8 cellular contexts compared by ENCODE assay signal in the genomic region with DNA sequence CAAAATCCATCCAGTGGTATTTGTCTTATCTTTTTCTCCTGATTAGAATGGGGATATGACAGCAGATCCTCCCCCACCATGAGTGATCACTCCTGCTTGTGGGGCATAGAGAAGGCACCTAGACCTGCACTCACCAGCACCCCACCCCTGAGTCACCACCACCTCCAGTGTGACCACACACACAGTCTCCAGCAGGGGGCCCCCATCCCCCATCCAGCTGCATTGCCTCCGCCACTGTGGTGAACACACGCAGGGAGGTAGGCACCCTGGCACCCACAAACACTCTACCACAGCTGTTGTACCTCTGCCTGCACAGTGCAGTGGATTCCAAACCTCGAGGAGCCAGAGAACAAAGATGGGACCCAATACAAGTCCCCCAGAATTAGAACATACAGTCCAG. TPM values are rescaled to one million over a fixed set of nuclear protein-coding genes. Genes with fewer than 3 reads are reported as not detected.
DNase-seq lines count a peak whose midpoint lies in the region; ATAC-seq and TF ChIP-seq lines count a peak whose summit lies in the region.

No MANE protein-coding gene starts in this region.

- H3K9ac ChIP-seq in KMS-11, result no peak overlapping the region

- H3K27me3 ChIP-seq in DOHH2 (ENCODE audit: control insufficient read depth, low read length), result no peaks in the 10 kb centered on the region
- no peaks in the 10 kb centered on the region for H3K27me3 ChIP-seq in KMS-11 (ENCODE audit: insufficient read depth, low read depth)

- H3K4me2 ChIP-seq in DOHH2 (ENCODE audit: low read length) (no peak overlapping the region), KMS-11 (no peak overlapping the region)

- peaks cover 1% of the 10 kb centered on the region for H3K27me3 Mint-ChIP-seq in glutamatergic neuron (ENCODE audit: unreplicated experiment)

- H3K9me3 ChIP-seq in DOHH2 (ENCODE audit: control insufficient read depth, insufficient read depth, low read length), result no peaks in the 10 kb centered on the region

- H3K4me3 Mint-ChIP-seq in glutamatergic neuron (ENCODE audit: unreplicated experiment), result no peak overlapping the region

- DNase-seq in activated CD8-positive, alpha-beta memory T cell treated with anti-CD3 and anti-CD28 coated beads for 4 hours (ENCODE audit: low read depth in 2 of 2), result peak; percentile 45 to 51
- DNase-seq in glutamatergic neuron (peak; percentile 46), LoVo (ENCODE audit: low spot score) (no peak), NCI-H748 treated with DMSO at 0.1 percent for 48 hours (lab: John Stamatoyannopoulos, UW) (no peak)
- peak; percentile 13 for DNase-seq in stimulated activated CD8-positive, alpha-beta memory T cell treated with anti-CD3 and anti-CD28 coated beads, Interleukin-15, amount 100 ng/mL, for 24 hours (ENCODE audit: low read depth)

- H3K36me3 ChIP-seq in DOHH2 (ENCODE audit: control insufficient read depth, low read length) (no peaks in the 10 kb centered on the region), KMS-11 (ENCODE audit: insufficient read depth) (no peaks in the 10 kb centered on the region)

- H3K27ac Mint-ChIP-seq in glutamatergic neuron (ENCODE audit: unreplicated experiment), result no peak overlapping the region

- no peaks in the 10 kb centered on the region for H3F3A ChIP-seq in DOHH2 (ENCODE audit: control insufficient read depth, insufficient read depth)

- H3K9me2 ChIP-seq in DOHH2 (replicated peaks; ENCODE audit: control insufficient read depth, low read length), result no peaks in the 10 kb centered on the region

- ATAC-seq in GM21515 (IDR thresholded peaks at IDR 0.05; ENCODE audit: unreplicated experiment), result peak; percentile 82

- H3K4me1 Mint-ChIP-seq in glutamatergic neuron (ENCODE audit: low read depth, unreplicated experiment), result no peaks in the 10 kb centered on the region

- no peak overlapping the region for H3K27ac ChIP-seq in DOHH2 (ENCODE audit: low read depth, low read length)
- H3K27ac ChIP-seq in KMS-11, result no peak overlapping the region

- H2AFZ ChIP-seq in KMS-11 (ENCODE audit: low read depth), result no peak overlapping the region

- H4K20me1 ChIP-seq in DOHH2 (ENCODE audit: control insufficient read depth, insufficient read depth, low read depth, low read length) (no peaks in the 10 kb centered on the region), KMS-11 (ENCODE audit: insufficient read depth) (no peaks in the 10 kb centered on the region)

- H3K36me3 Mint-ChIP-seq in glutamatergic neuron (ENCODE audit: unreplicated experiment), result no peaks in the 10 kb centered on the region

- H3K4me3 ChIP-seq in DOHH2 (ENCODE audit: low read length) (no peak overlapping the region), KMS-11 (IDR thresholded peaks at IDR 0.05; ENCODE audit: insufficient read depth, low read depth, low read length) (no peak overlapping the region)

- peak; percentile 54 for TF ChIP-seq CTCF in DOHH2 (IDR thresholded peaks at IDR 0.05; ENCODE audit: low read depth, low read length, poor library complexity, severe bottlenecking)
- peak; percentile 40; the same call in 1 of the 2 replicates for TF ChIP-seq CTCF in KMS-11 (conservative IDR thresholded peaks at IDR 0.05; ENCODE audit: low read depth, low read length)
- peak; percentile 28 for TF ChIP-seq CTCF in glutamatergic neuron (IDR thresholded peaks at IDR 0.05; ENCODE audit: partially characterized antibody, unreplicated experiment)

- H3K79me2 ChIP-seq in DOHH2 (ENCODE audit: control insufficient read depth, low read length) (no peaks in the 10 kb centered on the region), KMS-11 (ENCODE audit: insufficient read depth, low read depth) (no peaks in the 10 kb centered on the region)

- H3K9me3 Mint-ChIP-seq in glutamatergic neuron (ENCODE audit: unreplicated experiment), result peaks cover 3% of the 10 kb centered on the region

- H3K4me1 ChIP-seq in DOHH2 (ENCODE audit: control insufficient read depth, low read length), result no peaks in the 10 kb centered on the region
- H3K4me1 ChIP-seq in KMS-11 (ENCODE audit: low read depth, poor library complexity, severe bottlenecking), result no peaks in the 10 kb centered on the region

RNA-seq across cellular contexts. Expression of gene MAGEA8, which starts 9.0 kb away (rescaled TPM):
- total RNA-seq in glutamatergic neuron (ENCODE audit: unreplicated experiment), result not detected

RNA-seq across cellular contexts. Expression of gene HSFX4, which starts 57.4 kb away (rescaled TPM):
- total RNA-seq in glutamatergic neuron (ENCODE audit: unreplicated experiment), result not detected

Comparison
In these comparisons a context has a peak if more than half of its experiments do, and no peak if none do; other contexts are left out.
1. DNase-seq: peak in activated CD8-positive, alpha-beta memory T cell treated with anti-CD3 and anti-CD28 coated beads for 4 hours (2 of 2), glutamatergic neuron (single experiment) and stimulated activated CD8-positive, alpha-beta memory T cell treated with anti-CD3 and anti-CD28 coated beads, Interleukin-15, amount 100 ng/mL, for 24 hours (single experiment); none in LoVo (single experiment) and NCI-H748 treated with DMSO at 0.1 percent for 48 hours (single experiment).
2. Peak in every context shown above with its lines, with median percentiles within 50 percentile points of each other: CTCF ChIP-seq.